In genomic region chr12:475286-475685, GRCh38 we compare ENCODE assay signal across 23 cellular contexts. TPM values are rescaled to one million over a fixed set of nuclear protein-coding genes. Genes with fewer than 3 reads are reported as not detected.
DNase-seq lines count a peak whose midpoint lies in the region; ATAC-seq and TF ChIP-seq lines count a peak whose summit lies in the region.
"Had no signal": no experiment of that assay in that cellular context is flagged by ENCODE, and none has a peak within 500 bp of the region (broad histone marks: within the 10 kb centered on the region; RNA-seq: fewer than 3 reads in every experiment).

No MANE protein-coding gene starts in this region.

- H3K4me2 ChIP-seq in GM23338: no peak overlapping the region
- H3K4me2 ChIP-seq in neuronal stem cell (ENCODE audit: insufficient read depth, low read length, poor library complexity, severe bottlenecking): no peak overlapping the region
- H3K4me2 ChIP-seq: A549 had no signal

- H4K91ac ChIP-seq in neuronal stem cell (ENCODE audit: low read depth, low read length, poor library complexity): no peak overlapping the region

- no peak overlapping the region for H2AK5ac ChIP-seq in neuronal stem cell (ENCODE audit: low read depth, low read length)

- no peaks in the 10 kb centered on the region for H3F3A ChIP-seq in GM23338 (replicated peaks; ENCODE audit: low read depth)

- no peak overlapping the region for H3K23ac ChIP-seq in neuronal stem cell (ENCODE audit: low read depth, low read length, poor library complexity)

- no peak overlapping the region for H2BK5ac ChIP-seq in neuronal stem cell (ENCODE audit: low read length)

- ATAC-seq in Right ventricle myocardium superior (ENCODE audit: poor library complexity) (no peak), GM23338 (no peak), gastroesophageal sphincter (no peak)
- ATAC-seq: A549, Panc1 had no signal

- peaks cover 16% of the 10 kb centered on the region for H3K4me1 Mint-ChIP-seq in GM23338
- peaks cover 2% of the 10 kb centered on the region for H3K4me1 Mint-ChIP-seq in activated naive CD8-positive, alpha-beta T cell treated with anti-CD3 and anti-CD28 coated beads for 36 hours
- H3K4me1 Mint-ChIP-seq: B cell had no signal

- intact Hi-C loops in left ventricle myocardium inferior (cut with micrococcal nuclease) (no loop called here), Right ventricle myocardium superior (cut with DNase I) (no loop called here)

- no peaks in the 10 kb centered on the region; the same call in 2 of the 3 replicates for H3K9me3 Mint-ChIP-seq in GM23338
- H3K9me3 Mint-ChIP-seq in activated naive CD8-positive, alpha-beta T cell treated with anti-CD3 and anti-CD28 coated beads for 36 hours: no peaks in the 10 kb centered on the region

- H3K27ac Mint-ChIP-seq in GM23338: no peak overlapping the region
- H3K27ac Mint-ChIP-seq in activated naive CD8-positive, alpha-beta T cell treated with anti-CD3 and anti-CD28 coated beads for 36 hours: no peak overlapping the region
- H3K27ac Mint-ChIP-seq: B cell; CD4-positive, CD25-positive, alpha-beta regulatory T cell had no signal

- H3K27ac ChIP-seq in left ventricle myocardium inferior (replicated peaks): peak overlapping the region; percentile 68
- H3K27ac ChIP-seq in GM23338 (ENCODE audit: low read depth): peak overlapping the region; percentile 74; the same call in 1 of the 2 replicates
- H3K27ac ChIP-seq in neuronal stem cell (replicated peaks; ENCODE audit: low read length): no peak overlapping the region
- H3K27ac ChIP-seq in gastroesophageal sphincter: no peak overlapping the region
- H3K27ac ChIP-seq: A549, SJSA1 had no signal

- H3K36me3 Mint-ChIP-seq in GM23338 (ENCODE audit: low read depth): no peaks in the 10 kb centered on the region
- no peaks in the 10 kb centered on the region for H3K36me3 Mint-ChIP-seq in activated naive CD8-positive, alpha-beta T cell treated with anti-CD3 and anti-CD28 coated beads for 36 hours
- H3K36me3 Mint-ChIP-seq: CD4-positive, CD25-positive, alpha-beta regulatory T cell had no signal

- H3K9me2 ChIP-seq in GM23338 (ENCODE audit: insufficient read depth): peaks cover 2% of the 10 kb centered on the region; the same call in 1 of the 2 replicates

- no peaks in the 10 kb centered on the region for H3K79me2 ChIP-seq in GM23338 (replicated peaks; ENCODE audit: insufficient read depth)

- no peak overlapping the region for H4K8ac ChIP-seq in neuronal stem cell (ENCODE audit: low read depth, low read length)

- no CpG with 5 or more reads among the region's 5 CpGs for WGBS in neuronal stem cell (ENCODE audit: extremely low coverage in 2 of 2, insufficient read length in 2 of 2, insufficient replicate concordance in 1 of 2), 2 donors
- 31 to 44% methylated on average over 5 of the region's 5 CpGs for WGBS in gastroesophageal sphincter (ENCODE audit: low coverage in 1 of 2), 2 donors

- no peak overlapping the region for H3K4me3 Mint-ChIP-seq in GM23338
- no peak overlapping the region for H3K4me3 Mint-ChIP-seq in activated naive CD8-positive, alpha-beta T cell treated with anti-CD3 and anti-CD28 coated beads for 36 hours
- H3K4me3 Mint-ChIP-seq: B cell; CD4-positive, CD25-positive, alpha-beta regulatory T cell had no signal

- no peak for DNase-seq in left ventricle myocardium inferior
- no peak for DNase-seq in Right ventricle myocardium superior
- DNase-seq in GM23338 (ENCODE audit: low spot score): no peak
- DNase-seq in neuronal stem cell (ENCODE audit: low spot score): no peak
- DNase-seq in activated naive CD8-positive, alpha-beta T cell treated with anti-CD3 and anti-CD28 coated beads for 36 hours: no peak
- DNase-seq in NCI-H82 (lab: John Stamatoyannopoulos, UW): no peak
- DNase-seq: CD4-positive, CD25-positive, alpha-beta regulatory T cell; GDM1; Kasumi-1; MG63; NCI-H1048; NCI-H1417 treated with DMSO at 0.1 percent for 48 hours; NCI-H187; NCI-H2227 treated with DMSO at 0.1 percent for 48 hours; NCI-H510A; NCI-H748 treated with DMSO at 0.1 percent for 48 hours; NK-92 treated with Interleukin-12 subunit alpha and Interleukin-12 subunit beta, amount 100 ng/mL, for 24 hours had no signal

- H3K4me1 ChIP-seq in left ventricle myocardium inferior (peaks cover 65% of the 10 kb centered on the region), GM23338 (ENCODE audit: insufficient read depth) (peaks cover 10% of the 10 kb centered on the region; the same call in 1 of the 2 replicates), endocrine pancreas (ENCODE audit: control insufficient read depth, insufficient read depth, low read length) (peaks cover 4% of the 10 kb centered on the region), neuronal stem cell (ENCODE audit: control insufficient read depth in 2 of 2, insufficient read depth in 1 of 2, low read depth in 1 of 2, low read length in 2 of 2) (peaks cover 7 to 17% of the 10 kb centered on the region in 2 donors), gastroesophageal sphincter (no peaks in the 10 kb centered on the region)

- H3K9ac ChIP-seq in endocrine pancreas (ENCODE audit: control insufficient read depth, insufficient read depth, low read length) (no peak overlapping the region), neuronal stem cell (ENCODE audit: low read depth, low read length, poor library complexity) (no peak overlapping the region)

- H2BK15ac ChIP-seq in neuronal stem cell (ENCODE audit: low read length): no peak overlapping the region

- 0 out of 2 replicates have a peak, but pooled peaks cover 5% of the 10 kb centered on the region for H4K20me1 ChIP-seq in GM23338 (replicated peaks; ENCODE audit: insufficient read depth)

- no peak overlapping the region for H2BK12ac ChIP-seq in neuronal stem cell (ENCODE audit: low read length)

- H3K27me3 Mint-ChIP-seq in GM23338 (ENCODE audit: insufficient read depth, low read depth, poor library complexity): no peaks in the 10 kb centered on the region
- peaks cover 16% of the 10 kb centered on the region for H3K27me3 Mint-ChIP-seq in activated naive CD8-positive, alpha-beta T cell treated with anti-CD3 and anti-CD28 coated beads for 36 hours

- H3K14ac ChIP-seq in neuronal stem cell (ENCODE audit: low read length): no peak overlapping the region

- no peaks in the 10 kb centered on the region for H3K79me1 ChIP-seq in neuronal stem cell (ENCODE audit: low read depth, low read length)

- no peak for TF ChIP-seq POLR2A in gastroesophageal sphincter (IDR thresholded peaks at IDR 0.05)

- no peaks in the 10 kb centered on the region for H3K27me3 ChIP-seq in left ventricle myocardium inferior (ENCODE audit: low read depth)
- H3K27me3 ChIP-seq in GM23338 (ENCODE audit: insufficient read depth): no peaks in the 10 kb centered on the region
- H3K27me3 ChIP-seq in endocrine pancreas (ENCODE audit: control insufficient read depth, insufficient read depth, low read length): no peaks in the 10 kb centered on the region
- H3K27me3 ChIP-seq in neuronal stem cell (ENCODE audit: control insufficient read depth in 3 of 3, insufficient read depth in 3 of 3, low read depth in 1 of 3, low read length in 3 of 3): no peaks in the 10 kb centered on the region
- peaks cover 49% of the 10 kb centered on the region for H3K27me3 ChIP-seq in gastroesophageal sphincter

- TF ChIP-seq CTCF in left ventricle myocardium inferior (IDR thresholded peaks at IDR 0.05; ENCODE audit: borderline replicate concordance): no peak
- no peak for TF ChIP-seq CTCF in GM23338 (conservative IDR thresholded peaks at IDR 0.05; ENCODE audit: low read depth in 2 of 2)
- TF ChIP-seq CTCF in gastroesophageal sphincter (IDR thresholded peaks at IDR 0.05): no peak

- no peak overlapping the region for H3K18ac ChIP-seq in neuronal stem cell (ENCODE audit: low read length)

- TF ChIP-seq EP300 in gastroesophageal sphincter (IDR thresholded peaks at IDR 0.05): no peak

- H3K4ac ChIP-seq in neuronal stem cell (ENCODE audit: low read length): no peak overlapping the region

- H3K9me3 ChIP-seq in left ventricle myocardium inferior (replicated peaks) (no peaks in the 10 kb centered on the region), endocrine pancreas (ENCODE audit: control insufficient read depth, low read length) (no peaks in the 10 kb centered on the region), neuronal stem cell (replicated peaks in 1 of 2; ENCODE audit: control insufficient read depth in 2 of 2, insufficient read depth in 1 of 2, low read depth in 1 of 2, low read length in 2 of 2) (no peaks in the 10 kb centered on the region), gastroesophageal sphincter (no peaks in the 10 kb centered on the region)
- H3K9me3 ChIP-seq: A549, MG63, SJSA1 had no signal

- H3K4me3 ChIP-seq in left ventricle myocardium inferior (no peak overlapping the region), GM23338 (no peak overlapping the region), endocrine pancreas (ENCODE audit: control insufficient read depth, insufficient read depth, low read length) (peak overlapping the region; percentile 2), neuronal stem cell (ENCODE audit: low read length in 2 of 2) (no peak overlapping the region), gastroesophageal sphincter (no peak overlapping the region)
- H3K4me3 ChIP-seq: A549, MG63, SJSA1 had no signal

- no peaks in the 10 kb centered on the region for H3K36me3 ChIP-seq in left ventricle myocardium inferior
- no peaks in the 10 kb centered on the region for H3K36me3 ChIP-seq in GM23338 (ENCODE audit: insufficient read depth)
- no peaks in the 10 kb centered on the region for H3K36me3 ChIP-seq in endocrine pancreas (ENCODE audit: control insufficient read depth, insufficient read depth, low read length)
- peaks cover 0 to 3% of the 10 kb centered on the region in 2 donors for H3K36me3 ChIP-seq in neuronal stem cell (replicated peaks in 1 of 2; ENCODE audit: control insufficient read depth in 2 of 2, insufficient read depth in 2 of 2, low read length in 2 of 2)
- H3K36me3 ChIP-seq in gastroesophageal sphincter: no peaks in the 10 kb centered on the region
- H3K36me3 ChIP-seq: MG63, SJSA1 had no signal

- no peak overlapping the region for H2BK120ac ChIP-seq in neuronal stem cell (ENCODE audit: low read depth, low read length)

- H2AFZ ChIP-seq in GM23338 (no peak overlapping the region), neuronal stem cell (ENCODE audit: low read length) (peak overlapping the region; percentile 42)

TF ChIP-seq in GM23338, 12 proteins besides CTCF, POLR2A, EP300 and RAD21:
- TF ChIP-seq POLR2AphosphoS5 (IDR thresholded peaks at IDR 0.05; ENCODE audit: low read depth) (no peak), EZH2 (IDR thresholded peaks at IDR 0.05; ENCODE audit: low read depth, unreplicated experiment) (no peak)

RNA-seq across cellular contexts. Expression of gene B4GALNT3, which starts 15.5 kb away (rescaled TPM):
- total RNA-seq in left ventricle myocardium inferior (43.4 TPM), Right ventricle myocardium superior (32.1 TPM), gastroesophageal sphincter (1 to 10 TPM in 2 of 4 donors, under 1 TPM in 1, not detected in 1; 0.54 to 1.6 (median 1.4) TPM)
- total RNA-seq in GM23338 (2014; rRNA removed; shearing (Covaris generic)): 15.8 and 31.3 TPM in 2 replicates
- polyA plus RNA-seq in GM23338 (2016; fragmentation: Nextera tagmentation; extraction: Ambion mirVana): 2.8 and 3.1 TPM in 2 replicates
- polyA plus RNA-seq in neuronal stem cell (2013, experiment 1 of 2): 17.1 TPM
- 16.0 TPM for polyA plus RNA-seq in neuronal stem cell (2013, experiment 2 of 2)
- 1 to 10 TPM in 1 of 2 experiments, under 1 TPM in 1; 0.66 to 1.1 TPM for total RNA-seq in activated naive CD8-positive, alpha-beta T cell treated with anti-CD3 and anti-CD28 coated beads for 36 hours
- total RNA-seq: B cell, SJSA1 had no signal

Comparison
In these comparisons a context has a peak if more than half of its experiments do, and no peak if none do; other contexts are left out.
1. H3K27ac ChIP-seq: peak in left ventricle myocardium inferior (single experiment) and GM23338 (single experiment); none in neuronal stem cell (single experiment) and gastroesophageal sphincter (0 of 4).